14 cellular contexts compared by ENCODE assay signal in genomic region chr19:51456541-51457290, GRCh38. TPM values are rescaled to one million over a fixed set of nuclear protein-coding genes. Genes with fewer than 3 reads are reported as not detected.
A peak's percentile ranks its signal among the peaks of the same experiment; 100 is the strongest.
DNase-seq lines count a peak whose midpoint lies in the region; ATAC-seq, FAIRE-seq and TF ChIP-seq lines count a peak whose summit lies in the region.
"Had no signal": no experiment of that assay in that cellular context is flagged by ENCODE, and none has a peak within 500 bp of the region (broad histone marks: within the 10 kb centered on the region; RNA-seq: fewer than 3 reads in every experiment).

No MANE protein-coding gene starts in this region.

- no peak for FAIRE-seq in HepG2 (lab: Jason Lieb, UNC)

- TF ChIP-seq POLR2A in right lobe of liver (IDR thresholded peaks at IDR 0.05): no peak
- TF ChIP-seq POLR2A in HepG2 (IDR thresholded peaks at IDR 0.05; ENCODE audit: insufficient read depth in 1 of 2, low read depth in 2 of 2, low read length in 2 of 2): no peak

- H3K27me3 ChIP-seq in right lobe of liver (no peaks in the 10 kb centered on the region), HepG2 (ENCODE audit: control insufficient read depth in 1 of 2, insufficient read depth in 2 of 2, low read length in 2 of 2) (peaks cover 4 to 42% of the 10 kb centered on the region in 2 experiments; a peak in 4 of 5 replicates), rectal smooth muscle tissue (ENCODE audit: control insufficient read depth, insufficient read depth, low read length) (no peaks in the 10 kb centered on the region), right atrium auricular region (no peaks in the 10 kb centered on the region)

- H2AFZ ChIP-seq in HepG2 (ENCODE audit: low read length): no peak overlapping the region

- H3K4me1 ChIP-seq in right lobe of liver (no peaks in the 10 kb centered on the region), HepG2 (ENCODE audit: insufficient read depth, low read length) (peaks cover 15% of the 10 kb centered on the region; the same call in 1 of the 2 replicates), rectal smooth muscle tissue (ENCODE audit: control insufficient read depth, insufficient read depth, low read length) (no peaks in the 10 kb centered on the region), right atrium auricular region (no peaks in the 10 kb centered on the region)
- H3K4me1 ChIP-seq: Caco-2 had no signal

- ATAC-seq in right lobe of liver (peak; percentile 14 to 42 (median 28)), HepG2 (no peak)

- no peaks in the 10 kb centered on the region for H3K36me3 ChIP-seq in right lobe of liver
- no peaks in the 10 kb centered on the region for H3K36me3 ChIP-seq in HepG2 (replicated peaks in 1 of 2; ENCODE audit: control insufficient read depth in 1 of 2, insufficient read depth in 2 of 2, low read length in 2 of 2)
- no peaks in the 10 kb centered on the region for H3K36me3 ChIP-seq in rectal smooth muscle tissue (ENCODE audit: control insufficient read depth, insufficient read depth, low read length)
- no peaks in the 10 kb centered on the region for H3K36me3 ChIP-seq in right atrium auricular region

- POLR2A ChIA-PET in HepG2 (lab: Yijun Ruan, JAX): no interaction called here

- WGBS in right lobe of liver (ENCODE audit: insufficient coverage, low coverage, low lambda C conversion rate, missing lambda C conversion rate): 43% methylated on average over 8 of the region's 11 CpGs
- 2% methylated on average over 8 of the region's 11 CpGs for WGBS in HepG2 (ENCODE audit: low lambda C conversion rate)

- H3K4me3 ChIP-seq in right lobe of liver (no peak overlapping the region), HepG2 (replicated peaks in 1 of 3; ENCODE audit: insufficient read depth in 1 of 3, low read depth in 2 of 3, low read length in 3 of 3) (no peak overlapping the region), rectal smooth muscle tissue (ENCODE audit: low read length) (no peak overlapping the region), right atrium auricular region (no peak overlapping the region)

- H3K9me3 ChIP-seq in right lobe of liver (no peaks in the 10 kb centered on the region), HepG2 (ENCODE audit: low read length) (no peaks in the 10 kb centered on the region), right atrium auricular region (no peaks in the 10 kb centered on the region)

- H3K27ac ChIP-seq in right lobe of liver: no peak overlapping the region
- H3K27ac ChIP-seq in HepG2 (ENCODE audit: extremely low read length, insufficient read depth, low read length): no peak overlapping the region
- H3K27ac ChIP-seq in rectal smooth muscle tissue (ENCODE audit: low read depth, low read length): no peak overlapping the region
- no peak overlapping the region for H3K27ac ChIP-seq in right atrium auricular region

- BruUV-seq in HepG2 (replicated peaks; lab: Mats Ljungman, UMichigan): no TSS peak

- no peak for TF ChIP-seq EP300 in HepG2 (IDR thresholded peaks at IDR 0.05; ENCODE audit: low read depth in 2 of 2, low read length in 2 of 2)
- TF ChIP-seq EP300 in HepG2 (CRISPR knock-in tag; IDR thresholded peaks at IDR 0.05; ENCODE audit: borderline replicate concordance): no peak

- in situ Hi-C loops in HepG2 (cut with HindIII; ENCODE audit: extremely low pct_ligation_motif_present, low pct_unique_long_range_greater_than_20kb): no loop called here

- no peak overlapping the region for H3K4me2 ChIP-seq in HepG2 (ENCODE audit: low read depth, low read length)

- DNase-seq in right lobe of liver: no peak
- no peak for DNase-seq in HepG2 (ENCODE audit: low spot score)
- peak; percentile 10 for DNase-seq in inferior parietal cortex (ENCODE audit: extremely low spot score)
- no peak for DNase-seq in effector CD4-positive, alpha-beta T cell
- DNase-seq in T-helper 9 cell: no peak
- no peak for DNase-seq in right atrium auricular region (ENCODE audit: low spot score)
- DNase-seq: Caco-2, H9, Karpas-422, NCI-H1436 treated with DMSO at 0.1 percent for 48 hours, NCI-H2081, NCI-H524 had no signal

- TF ChIP-seq CTCF in right lobe of liver (IDR thresholded peaks at IDR 0.05): no peak
- TF ChIP-seq CTCF in HepG2 (CRISPR knock-in tag; IDR thresholded peaks at IDR 0.05): no peak
- no peak for TF ChIP-seq CTCF in right atrium auricular region (IDR thresholded peaks at IDR 0.05)

- intact Hi-C loops in right lobe of liver (cut with DNase I): no loop called here
- intact Hi-C loops in HepG2 (cut with micrococcal nuclease; ENCODE audit: unreplicated experiment): no loop called here

- no peaks in the 10 kb centered on the region for H4K20me1 ChIP-seq in HepG2 (ENCODE audit: insufficient read depth, low read length)

- H3K9ac ChIP-seq in HepG2 (ENCODE audit: insufficient read depth, low read depth, low read length): no peak overlapping the region
- H3K9ac ChIP-seq in rectal smooth muscle tissue (ENCODE audit: low read length): peak overlapping the region; percentile 21

- H3K79me2 ChIP-seq in HepG2 (ENCODE audit: insufficient read depth, low read length): no peaks in the 10 kb centered on the region

- CTCF ChIA-PET in HepG2 (lab: Yijun Ruan, JAX; ENCODE audit: low intra/inter-chr PET ratio, low total read pairs): no interaction called here

- no peak for TF ChIP-seq RAD21 in HepG2 (CRISPR knock-in tag; IDR thresholded peaks at IDR 0.05)

RNA-seq across cellular contexts. Expression of gene SIGLEC8, which starts 1.5 kb away (rescaled TPM):
- total RNA-seq in right lobe of liver: 1 to 10 TPM in 1 of 6 experiments, under 1 TPM in 5; 0.31 to 1.4 (median 0.71) TPM
- total RNA-seq in HepG2 (2016; rRNA removed; fragmentation: Illumina TruSeq; extraction: Trizol): not detected in 2 replicates
- not detected in 2 replicates for total RNA-seq in HepG2 (2016; cell fraction: cytosol; rRNA removed; fragmentation: Illumina TruSeq; extraction: Trizol; ENCODE audit: low read depth)
- not detected in 2 replicates for total RNA-seq in HepG2 (2016; cell fraction: insoluble cytoplasmic fraction; rRNA removed; fragmentation: Illumina TruSeq; extraction: Trizol)
- total RNA-seq in HepG2 (2016; cell fraction: membrane; rRNA removed; fragmentation: Illumina TruSeq; extraction: Trizol): not detected in 2 replicates
- total RNA-seq in HepG2 (2016; cell fraction: nucleus; rRNA removed; fragmentation: Illumina TruSeq; extraction: Trizol): not detected in 2 replicates
- polyA plus RNA-seq in HepG2 (2011; rRNA removed): not detected in 2 replicates
- polyA plus RNA-seq in HepG2 (2011; cell fraction: cytosol; rRNA removed): not detected in 2 replicates
- not detected in 2 replicates for polyA plus RNA-seq in HepG2 (2011; cell fraction: nucleus; rRNA removed)
- polyA plus RNA-seq in HepG2 (2012): not detected in 2 replicates
- polyA plus RNA-seq in HepG2 (2016; cell fraction: cytosol; fragmentation: Illumina TruSeq; extraction: Trizol; ENCODE audit: low read depth): not detected in 2 replicates
- polyA plus RNA-seq in HepG2 (2016; cell fraction: insoluble cytoplasmic fraction; fragmentation: Illumina TruSeq; extraction: Trizol; ENCODE audit: low read depth): not detected in 2 replicates
- polyA plus RNA-seq in HepG2 (2016; cell fraction: membrane; fragmentation: Illumina TruSeq; extraction: Trizol; ENCODE audit: low read depth): not detected in 2 replicates
- not detected in 2 replicates for polyA plus RNA-seq in HepG2 (2016; cell fraction: nucleus; fragmentation: Illumina TruSeq; extraction: Trizol; ENCODE audit: insufficient read depth, low read depth)
- polyA minus RNA-seq in HepG2 (2011; rRNA and poly(A)+ RNA removed; ENCODE audit: low replicate concordance): not detected in 2 replicates
- not detected in 2 replicates for polyA minus RNA-seq in HepG2 (2011; cell fraction: cytosol; rRNA and poly(A)+ RNA removed)
- not detected in 2 replicates for polyA minus RNA-seq in HepG2 (2011; cell fraction: nucleus; rRNA and poly(A)+ RNA removed)
- under 1 TPM; 0.08 to 0.26 TPM for total RNA-seq in right atrium auricular region
- total RNA-seq: A673, Caco-2, H9 had no signal

RNA-seq across cellular contexts. Expression of gene CEACAM18, which starts 21.6 kb away (rescaled TPM):
- not detected for total RNA-seq in right lobe of liver
- not detected in 2 replicates for total RNA-seq in HepG2 (2016; rRNA removed; fragmentation: Illumina TruSeq; extraction: Trizol)
- total RNA-seq in HepG2 (2016; cell fraction: cytosol; rRNA removed; fragmentation: Illumina TruSeq; extraction: Trizol; ENCODE audit: low read depth): not detected in 2 replicates
- total RNA-seq in HepG2 (2016; cell fraction: insoluble cytoplasmic fraction; rRNA removed; fragmentation: Illumina TruSeq; extraction: Trizol): not detected in 2 replicates
- total RNA-seq in HepG2 (2016; cell fraction: membrane; rRNA removed; fragmentation: Illumina TruSeq; extraction: Trizol): not detected in 2 replicates
- total RNA-seq in HepG2 (2016; cell fraction: nucleus; rRNA removed; fragmentation: Illumina TruSeq; extraction: Trizol): not detected in 2 replicates
- polyA plus RNA-seq in HepG2 (2011; rRNA removed): not detected in 2 replicates
- not detected in 2 replicates for polyA plus RNA-seq in HepG2 (2011; cell fraction: cytosol; rRNA removed)
- polyA plus RNA-seq in HepG2 (2011; cell fraction: nucleus; rRNA removed): not detected in 2 replicates
- not detected in 2 replicates for polyA plus RNA-seq in HepG2 (2012)
- polyA plus RNA-seq in HepG2 (2016; cell fraction: cytosol; fragmentation: Illumina TruSeq; extraction: Trizol; ENCODE audit: low read depth): not detected in 2 replicates
- not detected in 2 replicates for polyA plus RNA-seq in HepG2 (2016; cell fraction: insoluble cytoplasmic fraction; fragmentation: Illumina TruSeq; extraction: Trizol; ENCODE audit: low read depth)
- not detected in 2 replicates for polyA plus RNA-seq in HepG2 (2016; cell fraction: membrane; fragmentation: Illumina TruSeq; extraction: Trizol; ENCODE audit: low read depth)
- polyA plus RNA-seq in HepG2 (2016; cell fraction: nucleus; fragmentation: Illumina TruSeq; extraction: Trizol; ENCODE audit: insufficient read depth, low read depth): not detected in 2 replicates
- polyA minus RNA-seq in HepG2 (2011; rRNA and poly(A)+ RNA removed; ENCODE audit: low replicate concordance): not detected in 2 replicates
- polyA minus RNA-seq in HepG2 (2011; cell fraction: cytosol; rRNA and poly(A)+ RNA removed): not detected in 2 replicates
- polyA minus RNA-seq in HepG2 (2011; cell fraction: nucleus; rRNA and poly(A)+ RNA removed): not detected in 2 replicates
- not detected for total RNA-seq in right atrium auricular region
- total RNA-seq: A673, Caco-2, H9 had no signal

RNA-seq across cellular contexts. Expression of gene SIGLEC10, which starts 39.3 kb away (rescaled TPM):
- total RNA-seq in right lobe of liver (10 to 100 TPM in 2 of 6 experiments, 1 to 10 TPM in 4; 2.0 to 12.4 (median 5.6) TPM), HepG2 (2016; rRNA removed; fragmentation: Illumina TruSeq; extraction: Trizol) (not detected in 2 replicates), right atrium auricular region (1 to 10 TPM in 1 of 2 donors, under 1 TPM in 1; 0.22 to 7.7 TPM)
- not detected in 2 replicates for total RNA-seq in HepG2 (2016; cell fraction: cytosol; rRNA removed; fragmentation: Illumina TruSeq; extraction: Trizol; ENCODE audit: low read depth)
- total RNA-seq in HepG2 (2016; cell fraction: insoluble cytoplasmic fraction; rRNA removed; fragmentation: Illumina TruSeq; extraction: Trizol): not detected in 2 replicates
- not detected in 2 replicates for total RNA-seq in HepG2 (2016; cell fraction: membrane; rRNA removed; fragmentation: Illumina TruSeq; extraction: Trizol)
- total RNA-seq in HepG2 (2016; cell fraction: nucleus; rRNA removed; fragmentation: Illumina TruSeq; extraction: Trizol): not detected in 2 replicates
- not detected in 2 replicates for polyA plus RNA-seq in HepG2 (2011; rRNA removed)
- polyA plus RNA-seq in HepG2 (2011; cell fraction: cytosol; rRNA removed): not detected in 2 replicates
- polyA plus RNA-seq in HepG2 (2011; cell fraction: nucleus; rRNA removed): not detected in 2 replicates
- polyA plus RNA-seq in HepG2 (2012): 0.17 and 0.20 TPM in 2 replicates
- polyA plus RNA-seq in HepG2 (2016; cell fraction: cytosol; fragmentation: Illumina TruSeq; extraction: Trizol; ENCODE audit: low read depth): not detected in 2 replicates
- polyA plus RNA-seq in HepG2 (2016; cell fraction: insoluble cytoplasmic fraction; fragmentation: Illumina TruSeq; extraction: Trizol; ENCODE audit: low read depth): not detected in 2 replicates
- polyA plus RNA-seq in HepG2 (2016; cell fraction: membrane; fragmentation: Illumina TruSeq; extraction: Trizol; ENCODE audit: low read depth): not detected in 2 replicates
- not detected in 2 replicates for polyA plus RNA-seq in HepG2 (2016; cell fraction: nucleus; fragmentation: Illumina TruSeq; extraction: Trizol; ENCODE audit: insufficient read depth, low read depth)
- not detected in 2 replicates for polyA minus RNA-seq in HepG2 (2011; rRNA and poly(A)+ RNA removed; ENCODE audit: low replicate concordance)
- not detected in 2 replicates for polyA minus RNA-seq in HepG2 (2011; cell fraction: cytosol; rRNA and poly(A)+ RNA removed)
- not detected in 2 replicates for polyA minus RNA-seq in HepG2 (2011; cell fraction: nucleus; rRNA and poly(A)+ RNA removed)
- total RNA-seq: A673, Caco-2, H9 had no signal

RNA-seq across cellular contexts. Expression of gene SIGLEC12, which starts 44.9 kb away (rescaled TPM):
- under 1 TPM in 5 of 6 experiments, not detected in 1; 0.12 to 0.63 (median 0.33) TPM for total RNA-seq in right lobe of liver
- total RNA-seq in HepG2 (2016; rRNA removed; fragmentation: Illumina TruSeq; extraction: Trizol): not detected in 2 replicates
- not detected in 2 replicates for total RNA-seq in HepG2 (2016; cell fraction: cytosol; rRNA removed; fragmentation: Illumina TruSeq; extraction: Trizol; ENCODE audit: low read depth)
- not detected in 2 replicates for total RNA-seq in HepG2 (2016; cell fraction: insoluble cytoplasmic fraction; rRNA removed; fragmentation: Illumina TruSeq; extraction: Trizol)
- not detected in 2 replicates for total RNA-seq in HepG2 (2016; cell fraction: membrane; rRNA removed; fragmentation: Illumina TruSeq; extraction: Trizol)
- total RNA-seq in HepG2 (2016; cell fraction: nucleus; rRNA removed; fragmentation: Illumina TruSeq; extraction: Trizol): not detected in 2 replicates
- not detected in 2 replicates for polyA plus RNA-seq in HepG2 (2011; rRNA removed)
- not detected in 2 replicates for polyA plus RNA-seq in HepG2 (2011; cell fraction: cytosol; rRNA removed)
- not detected in 2 replicates for polyA plus RNA-seq in HepG2 (2011; cell fraction: nucleus; rRNA removed)
- not detected in 2 replicates for polyA plus RNA-seq in HepG2 (2012)
- not detected in 2 replicates for polyA plus RNA-seq in HepG2 (2016; cell fraction: cytosol; fragmentation: Illumina TruSeq; extraction: Trizol; ENCODE audit: low read depth)
- not detected in 2 replicates for polyA plus RNA-seq in HepG2 (2016; cell fraction: insoluble cytoplasmic fraction; fragmentation: Illumina TruSeq; extraction: Trizol; ENCODE audit: low read depth)
- polyA plus RNA-seq in HepG2 (2016; cell fraction: membrane; fragmentation: Illumina TruSeq; extraction: Trizol; ENCODE audit: low read depth): not detected in 2 replicates
- not detected in 2 replicates for polyA plus RNA-seq in HepG2 (2016; cell fraction: nucleus; fragmentation: Illumina TruSeq; extraction: Trizol; ENCODE audit: insufficient read depth, low read depth)
- polyA minus RNA-seq in HepG2 (2011; rRNA and poly(A)+ RNA removed; ENCODE audit: low replicate concordance): not detected in 2 replicates
- polyA minus RNA-seq in HepG2 (2011; cell fraction: cytosol; rRNA and poly(A)+ RNA removed): not detected in 2 replicates
- polyA minus RNA-seq in HepG2 (2011; cell fraction: nucleus; rRNA and poly(A)+ RNA removed): not detected in 2 replicates
- not detected for total RNA-seq in right atrium auricular region
- total RNA-seq: A673, Caco-2, H9 had no signal
